Comparison of ENCODE assay signal across 10 cellular contexts in the genomic region with DNA sequence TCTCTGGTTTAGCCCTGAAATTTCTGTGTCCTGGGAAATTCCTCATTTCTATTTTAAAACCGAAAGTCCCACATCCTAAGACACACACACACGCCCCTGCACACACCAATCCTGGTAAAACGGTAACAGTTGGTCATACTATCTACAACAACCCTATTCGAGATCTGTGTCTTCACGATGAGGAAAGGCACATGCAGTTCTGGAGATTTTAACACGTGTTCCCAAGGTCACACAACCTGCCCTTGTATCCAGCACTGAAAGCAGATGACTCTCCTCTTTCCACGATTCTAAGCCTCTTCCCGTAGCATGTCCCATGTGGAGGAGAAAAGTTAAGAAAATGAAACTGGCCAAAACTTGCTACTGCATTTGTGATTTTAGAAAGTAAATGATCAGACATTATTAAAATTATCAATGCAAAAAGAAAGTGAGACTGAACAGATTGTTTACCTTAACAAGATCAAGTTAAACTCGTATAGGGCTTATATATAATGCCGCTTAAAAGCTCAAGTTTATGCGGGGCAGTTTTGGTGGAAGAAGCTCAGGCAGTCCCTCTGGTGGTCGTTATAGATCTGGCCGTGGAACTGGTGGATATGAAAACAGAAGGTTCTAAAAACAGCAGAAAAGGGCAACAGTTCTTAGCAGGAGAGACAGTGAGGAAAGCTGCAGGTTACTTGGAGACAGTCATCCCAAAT. TPM values are rescaled to one million over a fixed set of nuclear protein-coding genes. Genes with fewer than 3 reads are reported as not detected.
DNase-seq lines count a peak whose midpoint lies in the region; ATAC-seq and TF ChIP-seq lines count a peak whose summit lies in the region.
"Had no signal": no experiment of that assay in that cellular context is flagged by ENCODE, and none has a peak within 500 bp of the region (broad histone marks: within the 10 kb centered on the region; RNA-seq: fewer than 3 reads in every experiment).

No MANE protein-coding gene starts in this region.

- POLR2A ChIA-PET in A673 (lab: Charles Lee; ENCODE audit: low non-redundant PET) = no interaction called here

- TF ChIP-seq CTCF in A673 (conservative IDR thresholded peaks at IDR 0.05; ENCODE audit: low read depth, low read length) = peak; percentile 75
- peak; percentile 75 for TF ChIP-seq CTCF in fibroblast of villous mesenchyme (IDR thresholded peaks at IDR 0.05; ENCODE audit: insufficient read depth, low read depth, low read length)

- no peaks in the 10 kb centered on the region for H3K4me1 ChIP-seq in A673 (ENCODE audit: insufficient read depth, low read length, poor library complexity, severe bottlenecking)
- H3K4me1 ChIP-seq: Peyer's patch had no signal

- DNase-seq in A673 (ENCODE audit: low spot score) = peak; percentile 66
- peak; percentile 38 for DNase-seq in H7
- DNase-seq in RPMI8226 = peak; percentile 66
- DNase-seq in fibroblast of villous mesenchyme (ENCODE audit: low read depth) = peak; percentile 49
- DNase-seq in UCSD-AML1 (lab: John Stamatoyannopoulos, UW; ENCODE audit: unreplicated experiment) = no peak
- no peak for DNase-seq in NCI-H1105 treated with DMSO at 0.1 percent for 48 hours (lab: John Stamatoyannopoulos, UW)
- DNase-seq: activated CD8-positive, alpha-beta memory T cell treated with anti-CD3 and anti-CD28 coated beads, Interleukin-2, amount 50 U/mL, for 4 hours; Peyer's patch had no signal

- no peak overlapping the region for H3K27ac ChIP-seq in A673 (ENCODE audit: low read depth, low read length, poor library complexity, severe bottlenecking)
- H3K27ac ChIP-seq: Peyer's patch had no signal

- H3K36me3 ChIP-seq in A673 (ENCODE audit: insufficient read depth, low read length, poor library complexity, severe bottlenecking) = no peaks in the 10 kb centered on the region
- H3K36me3 ChIP-seq in H7 (replicated peaks; ENCODE audit: control insufficient read depth, insufficient read depth, low read length) = no peaks in the 10 kb centered on the region
- H3K36me3 ChIP-seq: Peyer's patch had no signal

- CTCF ChIA-PET in A673 (lab: Charles Lee) = interaction anchor here (0.6 to 1.3 kb wide), 8 partner anchors 11 to 238 kb away, joined by 3 to 18 read pairs (median 4); a partner anchor contains a TSS

- intact Hi-C loops in A673 (cut with micrococcal nuclease; ENCODE audit: unreplicated experiment) = loop anchor here (1.0 kb wide), 2 partner anchors 189 to 238 kb away; no protein-coding TSS in a partner anchor

- no peaks in the 10 kb centered on the region for H3K9me3 ChIP-seq in A673 (ENCODE audit: low read depth, low read length, poor library complexity, severe bottlenecking)
- H3K9me3 ChIP-seq: Peyer's patch had no signal

- H3K4me3 ChIP-seq in A673 (ENCODE audit: low read depth, low read length, poor library complexity, severe bottlenecking) (peak overlapping the region; percentile 39), H7 (ENCODE audit: insufficient read depth, low read depth, low read length) (no peak overlapping the region), fibroblast of villous mesenchyme (ENCODE audit: low read depth, low read length) (peak overlapping the region; percentile 34)
- H3K4me3 ChIP-seq: Peyer's patch had no signal

- H3K27me3 ChIP-seq in A673 (replicated peaks; ENCODE audit: insufficient read depth, low read depth, low read length, poor library complexity) (no peaks in the 10 kb centered on the region), H7 (ENCODE audit: control insufficient read depth, insufficient read depth, low read length) (no peaks in the 10 kb centered on the region)
- H3K27me3 ChIP-seq: Peyer's patch had no signal

- ATAC-seq in GM18861 (IDR thresholded peaks at IDR 0.05; ENCODE audit: unreplicated experiment) = no peak
- ATAC-seq in GM19328 (IDR thresholded peaks at IDR 0.05; ENCODE audit: unreplicated experiment) = no peak

- no TSS peak for BruUV-seq in A673 (replicated peaks; lab: Mats Ljungman, UMichigan)

RNA-seq across cellular contexts. Expression of a gene that starts 32.7 kb away (rescaled TPM):
- total RNA-seq in A673 (2021) (not detected in 2 replicates), fibroblast of villous mesenchyme (0.43 TPM in 1 of 2 replicates, not detected in the other)
- total RNA-seq in H7 (2014; rRNA removed; shearing (Covaris generic)) = not detected in 2 replicates
- total RNA-seq: Peyer's patch had no signal

RNA-seq across cellular contexts. Expression of a gene that starts 39.6 kb away (rescaled TPM):
- total RNA-seq in A673 (2021) = 0.50 TPM in 1 of 2 replicates, not detected in the other
- 0.38 and 0.78 TPM in 2 replicates for total RNA-seq in H7 (2014; rRNA removed; shearing (Covaris generic))
- under 0.01 and 1.3 TPM in 2 replicates for total RNA-seq in fibroblast of villous mesenchyme
- total RNA-seq: Peyer's patch had no signal

RNA-seq across cellular contexts. Expression of a gene that starts 50.1 kb away (rescaled TPM):
- total RNA-seq in A673 (2021) (not detected in 2 replicates), fibroblast of villous mesenchyme (not detected in 2 replicates)
- total RNA-seq in H7 (2014; rRNA removed; shearing (Covaris generic)) = not detected in 2 replicates
- total RNA-seq: Peyer's patch had no signal

Comparison
In these comparisons a context has a peak if more than half of its experiments do, and no peak if none do; other contexts are left out.
1. DNase-seq: peak in A673 (single experiment), H7 (single experiment), RPMI8226 (single experiment) and fibroblast of villous mesenchyme (single experiment); none in UCSD-AML1 (single experiment) and NCI-H1105 treated with DMSO at 0.1 percent for 48 hours (single experiment).